ENCODE assay signal across 8 cellular contexts in the genomic region with DNA sequence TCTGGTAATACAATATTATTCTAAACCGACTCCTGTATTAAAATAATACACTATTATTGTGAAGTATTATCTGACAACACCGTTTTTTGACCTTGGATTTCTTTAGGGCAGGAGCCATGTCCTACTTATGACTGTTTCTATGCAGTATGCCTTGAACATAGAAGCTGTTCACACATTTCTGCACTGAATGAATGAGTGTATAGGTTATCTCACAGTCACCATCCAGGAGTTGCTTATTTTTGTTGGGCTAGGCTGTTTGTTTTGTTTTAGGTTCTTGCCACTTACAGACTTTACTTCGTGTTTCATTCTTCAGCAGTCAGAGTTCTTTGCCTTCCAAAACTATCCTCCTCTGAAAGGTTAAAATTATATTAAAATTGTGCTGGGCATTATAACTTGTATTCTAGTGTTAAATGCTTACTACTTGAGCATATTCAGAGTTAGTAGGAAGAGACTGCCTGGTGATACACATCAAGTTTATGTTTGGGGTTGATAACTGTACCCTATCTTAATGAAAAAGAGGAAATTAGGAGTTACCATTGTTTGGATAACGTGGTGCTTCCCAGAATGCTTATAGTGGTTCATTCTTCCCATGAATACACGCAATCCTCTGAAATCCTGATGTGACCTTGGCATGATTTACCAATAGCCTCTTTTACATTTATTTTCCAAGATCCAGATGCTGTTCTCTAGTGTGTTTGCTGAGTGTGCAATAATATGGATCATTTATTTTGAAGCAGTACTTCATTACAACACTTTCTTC. TPM values are rescaled to one million over a fixed set of nuclear protein-coding genes. Genes with fewer than 3 reads are reported as not detected.
A peak's percentile ranks its signal among the peaks of the same experiment; 100 is the strongest.
DNase-seq lines count a peak whose midpoint lies in the region; ATAC-seq, FAIRE-seq and TF ChIP-seq lines count a peak whose summit lies in the region.

No MANE protein-coding gene starts in this region.

- TF ChIP-seq CTCF in A549 (IDR thresholded peaks at IDR 0.05) (no peak), kidney (IDR thresholded peaks at IDR 0.05; ENCODE audit: borderline replicate concordance, extremely low read depth, insufficient read depth) (no peak)

- H3K27ac Mint-ChIP-seq in activated naive CD8-positive, alpha-beta T cell treated with anti-CD3 and anti-CD28 coated beads, Interleukin-2, amount 10 ng/mL, durations not matched to agents 7 days and 5 days: no peak overlapping the region

- H3K4me3 ChIP-seq in A549: peak overlapping the region; percentile 77; the same call in 2 of the 3 replicates
- H3K4me3 ChIP-seq in kidney (ENCODE audit: low read length in 2 of 2): peak overlapping the region; percentile 10 to 91

- POLR2A ChIA-PET in A549 (lab: Yijun Ruan, JAX): no interaction called here
- POLR2A ChIA-PET in activated naive CD8-positive, alpha-beta T cell treated with anti-CD3 and anti-CD28 coated beads, Interleukin-2, amount 10 ng/mL, durations not matched to agents 7 days and 5 days (lab: Charles Lee): interaction anchor here (0.9 to 3.5 kb wide), 3 partner anchors 9 to 110 kb away, joined by 3 to 18 read pairs (median 10); no protein-coding TSS in a partner anchor

- H3K4me2 ChIP-seq in A549: peak overlapping the region; percentile 90

- CTCF ChIA-PET in A549 (lab: Yijun Ruan, JAX): interaction anchor here (0.7 to 3.6 kb wide), 6 partner anchors 14 to 121 kb away, joined by 3 to 32 read pairs (median 4); no protein-coding TSS in a partner anchor

- TF ChIP-seq EP300 in A549 (IDR thresholded peaks at IDR 0.05): no peak

- H3K4me3 Mint-ChIP-seq in activated naive CD8-positive, alpha-beta T cell treated with anti-CD3 and anti-CD28 coated beads, Interleukin-2, amount 10 ng/mL, durations not matched to agents 7 days and 5 days: peak overlapping the region; percentile 94

- TF ChIP-seq RAD21 in A549 (conservative IDR thresholded peaks at IDR 0.05 in 1 of 2, IDR thresholded peaks at IDR 0.05 in 1 of 2): no peak

- no peaks in the 10 kb centered on the region for H3K9me3 Mint-ChIP-seq in activated naive CD8-positive, alpha-beta T cell treated with anti-CD3 and anti-CD28 coated beads, Interleukin-2, amount 10 ng/mL, durations not matched to agents 7 days and 5 days

- ATAC-seq in A549 (no peak), sciatic nerve (no peak)
- ATAC-seq in activated naive CD8-positive, alpha-beta T cell treated with anti-CD3 and anti-CD28 coated beads, Interleukin-2, amount 10 ng/mL, durations not matched to agents 7 days and 5 days (ENCODE audit: low read depth): no peak

- no peak for FAIRE-seq in A549 (lab: Jason Lieb, UNC)
- no peak for FAIRE-seq in kidney (lab: Jason Lieb, UNC)

- H3K4me1 ChIP-seq in A549 (peaks cover 34% of the 10 kb centered on the region), kidney (ENCODE audit: control insufficient read depth in 1 of 2, insufficient read depth in 1 of 2, low read depth in 1 of 2, low read length in 2 of 2) (peaks cover 3 to 17% of the 10 kb centered on the region in 2 donors)

- peaks cover 16% of the 10 kb centered on the region for H3K36me3 Mint-ChIP-seq in activated naive CD8-positive, alpha-beta T cell treated with anti-CD3 and anti-CD28 coated beads, Interleukin-2, amount 10 ng/mL, durations not matched to agents 7 days and 5 days

- TF ChIP-seq POLR2A in A549 (IDR thresholded peaks at IDR 0.05; ENCODE audit: low read length): no peak

- peak overlapping the region in 1 of 2 donors; percentile 78 for H3K9ac ChIP-seq in kidney (ENCODE audit: low read length in 2 of 2)

- H3K27me3 Mint-ChIP-seq in activated naive CD8-positive, alpha-beta T cell treated with anti-CD3 and anti-CD28 coated beads, Interleukin-2, amount 10 ng/mL, durations not matched to agents 7 days and 5 days: no peaks in the 10 kb centered on the region

- H3K4me1 Mint-ChIP-seq in activated naive CD8-positive, alpha-beta T cell treated with anti-CD3 and anti-CD28 coated beads, Interleukin-2, amount 10 ng/mL, durations not matched to agents 7 days and 5 days: peaks cover 40% of the 10 kb centered on the region

- no peaks in the 10 kb centered on the region for H3K9me3 ChIP-seq in A549
- H3K9me3 ChIP-seq in kidney (ENCODE audit: control insufficient read depth in 1 of 2, low read length in 2 of 2): no peaks in the 10 kb centered on the region

- no peak for DNase-seq in A549 (ENCODE audit: low read depth in 1 of 2, low spot score in 1 of 2)
- DNase-seq in H4 (ENCODE audit: low spot score): peak; percentile 29
- DNase-seq in activated naive CD8-positive, alpha-beta T cell treated with anti-CD3 and anti-CD28 coated beads, Interleukin-2, amount 10 ng/mL, durations not matched to agents 7 days and 5 days: no peak
- DNase-seq in kidney: no peak
- DNase-seq in cortex of kidney (lab: John Stamatoyannopoulos, UW): no peak
- no peak for DNase-seq in sciatic nerve (ENCODE audit: low spot score)
- no peak for DNase-seq in COLO668 (lab: John Stamatoyannopoulos, UW; ENCODE audit: unreplicated experiment)
- no peak for DNase-seq in GM19238 (ENCODE audit: insufficient read length, low spot score)

- H3K27ac ChIP-seq in A549 (no peak overlapping the region), kidney (ENCODE audit: low read depth in 2 of 2, low read length in 2 of 2) (no peak overlapping the region)

- intact Hi-C loops in kidney (cut with DNase I) (no loop called here), sciatic nerve (cut with DNase I) (no loop called here)

- no peaks in the 10 kb centered on the region for H3K36me3 ChIP-seq in kidney (ENCODE audit: control insufficient read depth in 1 of 2, insufficient read depth in 2 of 2, low read length in 2 of 2)

- 52% methylated on average over 5 of the region's 5 CpGs for WGBS in A549 (ENCODE audit: missing lambda C conversion rate)

TF ChIP-seq in A549, 52 proteins besides CTCF, POLR2A, EP300 and RAD21:
- TF ChIP-seq MAFK (IDR thresholded peaks at IDR 0.05; ENCODE audit: partially characterized antibody) (peak; percentile 92), ZNF302 (CRISPR knock-in tag; IDR thresholded peaks at IDR 0.05) (no peak)

RNA-seq across cellular contexts. Expression of a gene that starts 1.7 kb away (rescaled TPM):
- polyA plus RNA-seq in A549 (2011; rRNA removed) (19.0 and 30.1 TPM in 2 replicates), A549 (2017; fragmentation: RNase III; extraction: RNeasy Plus Mini Kit Qiagen cat#74134 plus additional on column Dnase treatment) (40.0 to 43.7 TPM (median 42.4 TPM) in 3 replicates), kidney (ENCODE audit: insufficient read depth, low read depth, low replicate concordance) (21.5 TPM)
- polyA plus RNA-seq in A549 (2012; cell fraction: cytosol; rRNA removed): 8.1 and 9.1 TPM in 2 replicates
- polyA plus RNA-seq in A549 (2012; cell fraction: nucleus; rRNA removed): 3.8 and 4.4 TPM in 2 replicates
- polyA minus RNA-seq in A549 (2011; rRNA and poly(A)+ RNA removed): 18.5 and 18.8 TPM in 2 replicates
- total RNA-seq in H4 (2014; rRNA removed; shearing (Covaris generic)): 15.4 and 19.6 TPM in 2 replicates
- total RNA-seq in activated naive CD8-positive, alpha-beta T cell treated with anti-CD3 and anti-CD28 coated beads, Interleukin-2, amount 10 ng/mL, durations not matched to agents 7 days and 5 days: 10 to 100 TPM; 31.9 to 32.4 TPM
- total RNA-seq in kidney (25.1 TPM), sciatic nerve (35.0 TPM)

RNA-seq across cellular contexts. Expression of a gene that starts 58.9 kb away (rescaled TPM):
- 41.7 and 59.1 TPM in 2 replicates for polyA plus RNA-seq in A549 (2011; rRNA removed)
- 14.7 and 17.7 TPM in 2 replicates for polyA plus RNA-seq in A549 (2012; cell fraction: cytosol; rRNA removed)
- 4.8 and 6.4 TPM in 2 replicates for polyA plus RNA-seq in A549 (2012; cell fraction: nucleus; rRNA removed)
- polyA plus RNA-seq in A549 (2017; fragmentation: RNase III; extraction: RNeasy Plus Mini Kit Qiagen cat#74134 plus additional on column Dnase treatment): 61.2 to 66.6 TPM (median 65.2 TPM) in 3 replicates
- 23.1 and 31.9 TPM in 2 replicates for polyA minus RNA-seq in A549 (2011; rRNA and poly(A)+ RNA removed)
- total RNA-seq in H4 (2014; rRNA removed; shearing (Covaris generic)): 56.8 and 85.4 TPM in 2 replicates
- 10 to 100 TPM; 17.7 to 20.1 TPM for total RNA-seq in activated naive CD8-positive, alpha-beta T cell treated with anti-CD3 and anti-CD28 coated beads, Interleukin-2, amount 10 ng/mL, durations not matched to agents 7 days and 5 days
- total RNA-seq in kidney: 19.7 TPM
- polyA plus RNA-seq in kidney (ENCODE audit: insufficient read depth, low read depth, low replicate concordance): 25.0 TPM
- total RNA-seq in sciatic nerve: 23.1 TPM
